In the genomic region with DNA sequence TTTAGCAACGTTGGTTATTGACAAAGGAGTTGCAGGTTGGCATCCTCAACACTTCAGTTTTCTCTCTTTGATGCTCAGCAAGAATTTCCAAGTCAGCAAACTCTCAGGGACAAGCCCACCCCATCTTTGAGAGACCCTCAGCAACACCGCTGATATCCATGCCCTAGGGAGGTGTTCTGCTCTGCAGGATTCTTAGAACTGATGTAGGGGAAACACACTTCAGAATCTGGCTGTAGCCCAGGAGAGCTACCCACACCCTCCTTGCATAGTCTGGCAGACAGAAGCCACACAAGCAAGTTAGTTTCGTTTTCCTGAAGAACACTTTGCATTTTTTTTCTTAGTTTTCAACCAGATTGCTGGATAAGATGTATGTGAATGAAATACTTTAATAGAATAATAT, we compare ENCODE assay signal across 8 cellular contexts. TPM values are rescaled to one million over a fixed set of nuclear protein-coding genes. Genes with fewer than 3 reads are reported as not detected.
DNase-seq lines count a peak whose midpoint lies in the region; ATAC-seq and TF ChIP-seq lines count a peak whose summit lies in the region.

No MANE protein-coding gene starts in this region.

- intact Hi-C loops in ascending aorta (cut with DNase I) (no loop called here), left colon (cut with DNase I, micrococcal nuclease) (no loop called here)

- H3K27me3 ChIP-seq in ascending aorta: no peaks in the 10 kb centered on the region

- no peak overlapping the region for H3K27ac ChIP-seq in RWPE1
- peak overlapping the region in 1 of 2 donors; percentile 35 for H3K27ac ChIP-seq in ascending aorta

- DNase-seq in ACHN (peak; percentile 71), RWPE1 (ENCODE audit: low spot score) (peak; percentile 41), ascending aorta (ENCODE audit: low spot score in 2 of 2) (no peak), left colon (peak; percentile 28 to 38), NCI-H1694 (lab: John Stamatoyannopoulos, UW) (no peak)
- DNase-seq in stimulated activated CD8-positive, alpha-beta memory T cell treated with anti-CD3 and anti-CD28 coated beads, Interleukin-4, amount 100 ng/mL, for 48 hours: peak; percentile 42

- CTCF ChIA-PET in RWPE1 (lab: Yijun Ruan, JAX): no interaction called here

- POLR2A ChIA-PET in RWPE1 (lab: Yijun Ruan, JAX; ENCODE audit: low non-redundant PET): no interaction called here

- TF ChIP-seq CTCF in RWPE1 (conservative IDR thresholded peaks at IDR 0.05; ENCODE audit: low read depth) (no peak), ascending aorta (IDR thresholded peaks at IDR 0.05) (no peak)

- peak overlapping the region; percentile 57 to 58 for H3K4me3 ChIP-seq in ascending aorta

- peaks cover 22 to 23% of the 10 kb centered on the region in 2 donors for H3K36me3 ChIP-seq in ascending aorta

- peak; percentile 83 for ATAC-seq in GM18868 (IDR thresholded peaks at IDR 0.05; ENCODE audit: unreplicated experiment)
- ATAC-seq in HG03097 (IDR thresholded peaks at IDR 0.05; ENCODE audit: low FRiP score, unreplicated experiment): peak; percentile 85
- ATAC-seq in left colon: peak; percentile 87

- H3K4me1 ChIP-seq in ascending aorta: peaks cover 0 to 3% of the 10 kb centered on the region in 2 donors

- in situ Hi-C loops in ACHN (cut with HindIII; ENCODE audit: low pct_ligation_motif_present, low pct_unique_long_range_greater_than_20kb, low sequenced_read_pairs): no loop called here

- H3K9me3 ChIP-seq in ascending aorta: no peaks in the 10 kb centered on the region

RNA-seq across cellular contexts. Expression of a gene that starts 0.8 kb away (rescaled TPM):
- total RNA-seq in ascending aorta: 3.3 TPM
- 10 to 100 TPM in 1 of 2 donors, 1 to 10 TPM in 1; 9.9 to 22.6 TPM for total RNA-seq in left colon

RNA-seq across cellular contexts. Expression of a gene that starts 29.6 kb away (rescaled TPM):
- 5.6 TPM for total RNA-seq in ascending aorta
- total RNA-seq in left colon: 10 to 100 TPM; 24.5 to 31.2 TPM

Comparison
In these comparisons a context has a peak if more than half of its experiments do, and no peak if none do; other contexts are left out.
1. DNase-seq: peak in ACHN (single experiment), RWPE1 (single experiment), left colon (2 of 2) and stimulated activated CD8-positive, alpha-beta memory T cell treated with anti-CD3 and anti-CD28 coated beads, Interleukin-4, amount 100 ng/mL, for 48 hours (single experiment); none in ascending aorta (0 of 2) and NCI-H1694 (single experiment).
2. Peak in every context shown above with its lines, with median percentiles within 50 percentile points of each other: ATAC-seq.